ENCODE assay signal across 38 cellular contexts in the genomic region with DNA sequence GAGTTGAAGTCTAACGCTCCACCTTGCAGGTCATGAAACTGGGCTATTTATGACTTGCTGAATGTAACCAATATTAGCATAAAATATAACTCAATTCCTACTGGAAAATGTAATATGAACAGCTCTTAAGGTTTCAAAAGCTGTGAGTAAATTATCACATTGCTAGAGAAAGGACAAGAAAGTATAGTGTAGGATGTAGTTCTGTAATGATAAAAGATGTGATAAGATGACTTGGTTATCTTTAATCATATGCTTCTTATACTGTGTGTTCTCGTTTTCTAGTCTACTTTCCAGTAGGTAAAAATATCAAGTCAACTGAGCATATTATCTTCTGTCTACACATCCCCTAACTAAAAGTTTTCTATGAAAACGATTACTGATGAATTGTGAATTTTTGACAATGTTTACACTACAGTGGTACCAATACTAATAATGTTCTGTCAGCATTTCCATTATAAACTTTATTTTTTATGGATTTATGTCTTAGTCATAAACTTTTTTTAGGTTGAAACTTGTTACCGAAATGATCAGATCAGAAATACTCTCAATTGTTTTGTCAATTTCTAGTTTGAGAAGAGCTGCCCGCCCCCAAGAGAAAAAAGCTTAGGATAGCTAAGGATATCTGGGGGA. TPM values are rescaled to one million over a fixed set of nuclear protein-coding genes. Genes with fewer than 3 reads are reported as not detected.
"Had no signal": no experiment of that assay in that cellular context is flagged by ENCODE, and none has a peak within 500 bp of the region (broad histone marks: within the 10 kb centered on the region; RNA-seq: fewer than 3 reads in every experiment).

No MANE protein-coding gene starts in this region.

- H3K27me3 Mint-ChIP-seq: activated CD8-positive, alpha-beta T cell treated with anti-CD3 and anti-CD28 coated beads for 36 hours; activated naive CD8-positive, alpha-beta T cell; activated naive CD8-positive, alpha-beta T cell treated with anti-CD3 and anti-CD28 coated beads, Interleukin-2, amount 50 U/mL, for 24 hours had no signal

- H3K9me3 Mint-ChIP-seq: activated CD8-positive, alpha-beta T cell treated with anti-CD3 and anti-CD28 coated beads for 36 hours; activated naive CD4-positive, alpha-beta T cell treated with anti-CD3 and anti-CD28 coated beads for 36 hours; activated naive CD8-positive, alpha-beta T cell treated with anti-CD3 and anti-CD28 coated beads, Interleukin-2, amount 50 U/mL, for 24 hours; activated T-cell treated with anti-CD3 and anti-CD28 coated beads, Interleukin-2, amount 50 U/mL, for 4 hours; activated T-helper 2 cell treated with anti-CD3 and anti-CD28 coated beads, Interferon-gamma antibody, Interleukin-2, Interleukin-4, amounts not matched to agents 10 μg/mL and 5 μg/mL and 100 μg/mL, durations not matched to agents 14 hours and 24 hours and 36 hours; brain; T-helper 1 cell treated with Interleukin-12 subunit alpha and Interleukin-12 subunit beta and Interleukin-4 antibody, amounts not matched to agents 30 μg/mL and 1 μg/mL, for 36 hours; T-helper 2 cell treated with Interferon-gamma antibody and Interleukin-4, amounts not matched to agents 5 μg/mL and 100 μg/mL, for 36 hours had no signal

- ATAC-seq: activated CD8-positive, alpha-beta T cell treated with anti-CD3 and anti-CD28 coated beads for 36 hours; activated naive CD8-positive, alpha-beta T cell treated with anti-CD3 and anti-CD28 coated beads, Interleukin-2, amount 50 U/mL, for 24 hours; PC-3 had no signal

- H3K4me3 ChIP-seq: MG63, Peyer's patch, SJSA1 had no signal

- H3K27ac Mint-ChIP-seq: activated CD8-positive, alpha-beta T cell treated with anti-CD3 and anti-CD28 coated beads for 36 hours; activated naive CD4-positive, alpha-beta T cell treated with anti-CD3 and anti-CD28 coated beads for 36 hours; activated naive CD8-positive, alpha-beta T cell; activated naive CD8-positive, alpha-beta T cell treated with anti-CD3 and anti-CD28 coated beads, Interleukin-2, amount 50 U/mL, for 24 hours; activated T-helper 2 cell treated with anti-CD3 and anti-CD28 coated beads, Interferon-gamma antibody, Interleukin-2, Interleukin-4, amounts not matched to agents 10 μg/mL and 5 μg/mL and 100 μg/mL, durations not matched to agents 14 hours and 24 hours and 36 hours; brain; T-helper 1 cell treated with Interleukin-12 subunit alpha and Interleukin-12 subunit beta and Interleukin-4 antibody, amounts not matched to agents 30 μg/mL and 1 μg/mL, for 36 hours; T-helper 2 cell treated with Interferon-gamma antibody and Interleukin-4, amounts not matched to agents 5 μg/mL and 100 μg/mL, for 36 hours had no signal

- H3K4me1 ChIP-seq: Peyer's patch, SJSA1 had no signal

- H3K4me3 Mint-ChIP-seq: activated CD8-positive, alpha-beta T cell treated with anti-CD3 and anti-CD28 coated beads for 36 hours; activated naive CD4-positive, alpha-beta T cell treated with anti-CD3 and anti-CD28 coated beads for 36 hours; activated naive CD8-positive, alpha-beta T cell; activated naive CD8-positive, alpha-beta T cell treated with anti-CD3 and anti-CD28 coated beads, Interleukin-2, amount 50 U/mL, for 24 hours; activated T-cell treated with anti-CD3 and anti-CD28 coated beads, Interleukin-2, amount 50 U/mL, for 4 hours; brain; T-helper 1 cell treated with Interleukin-12 subunit alpha and Interleukin-12 subunit beta and Interleukin-4 antibody, amounts not matched to agents 30 μg/mL and 1 μg/mL, for 36 hours; T-helper 2 cell treated with Interferon-gamma antibody and Interleukin-4, amounts not matched to agents 5 μg/mL and 100 μg/mL, for 36 hours had no signal

- H3K27ac ChIP-seq: Peyer's patch, SJSA1 had no signal

- H3K4me1 Mint-ChIP-seq: activated naive CD8-positive, alpha-beta T cell treated with anti-CD3 and anti-CD28 coated beads, Interleukin-2, amount 50 U/mL, for 24 hours; brain had no signal

- FAIRE-seq: bronchial epithelial cell, TTC549 had no signal

- H3K9me3 ChIP-seq: MG63, Peyer's patch, SJSA1, SK-N-SH had no signal

- H3K27me3 ChIP-seq: MG63, Peyer's patch, SJSA1 had no signal

- H3K4me2 ChIP-seq: SK-N-SH had no signal

- DNase-seq: activated CD4-positive, alpha-beta T cell treated with anti-CD3 and anti-CD28 coated beads for 4 hours; activated CD4-positive, alpha-beta T cell treated with anti-CD3 and anti-CD28 coated beads, Interleukin-2, amount 50 U/mL, for 1 hour; activated CD8-positive, alpha-beta T cell treated with anti-CD3 and anti-CD28 coated beads for 36 hours; activated gamma-delta T cell; activated naive CD4-positive, alpha-beta T cell treated with anti-CD3 and anti-CD28 coated beads for 36 hours; activated naive CD8-positive, alpha-beta T cell treated with anti-CD3 and anti-CD28 coated beads, Interleukin-2, amount 50 U/mL, for 24 hours; activated T-cell treated with anti-CD3 and anti-CD28 coated beads, Interleukin-2, amount 50 U/mL, for 4 hours; anterior cingulate cortex; caudate nucleus; cerebellar nuclear complex; Kasumi-1; KBM-7; MG63; MV-4-11; NCI-H1092 treated with DMSO at 0.1 percent for 48 hours; NCI-H1417; NCI-H146; NCI-H187; NCI-H2029 treated with DMSO at 0.1 percent for 48 hours; NCI-H2107; NCI-H2171; NCI-H510A; NCI-H526; NCI-H748 treated with DMSO at 0.1 percent for 48 hours; NK-92 treated with Interleukin-12 subunit alpha and Interleukin-12 subunit beta, amount 100 ng/mL, for 24 hours; PC-3; Peyer's patch; SHP77 treated with DMSO at 0.1 percent for 48 hours; SK-N-SH had no signal

- H3K9ac ChIP-seq: SK-N-SH had no signal

- H3K9me2 ChIP-seq: SK-N-SH had no signal

RNA-seq across cellular contexts. Expression of a gene that starts 23.7 kb away (rescaled TPM):
- total RNA-seq: bronchial epithelial cell had no signal
- polyA plus RNA-seq: SK-N-SH had no signal

RNA-seq across cellular contexts. Expression of a gene that starts 40.4 kb away (rescaled TPM):
- total RNA-seq: activated CD8-positive, alpha-beta memory T cell treated with anti-CD3 and anti-CD28 coated beads for 36 hours; activated CD8-positive, alpha-beta T cell treated with anti-CD3 and anti-CD28 coated beads for 36 hours; activated naive CD4-positive, alpha-beta T cell treated with anti-CD3 and anti-CD28 coated beads for 36 hours; activated T-helper 2 cell treated with anti-CD3 and anti-CD28 coated beads, Interferon-gamma antibody, Interleukin-2, Interleukin-4, amounts not matched to agents 10 μg/mL and 5 μg/mL and 100 μg/mL, durations not matched to agents 14 hours and 24 hours and 36 hours; bronchial epithelial cell; PC-3; Peyer's patch; SJSA1 had no signal
- polyA plus RNA-seq: SK-N-SH had no signal
